31 cellular contexts compared by ENCODE assay signal in genomic region chr17:65865715-65866425, GRCh38.
"Had no signal": no experiment of that assay in that cellular context is flagged by ENCODE, and none has a peak within 500 bp of the region (broad histone marks: within the 10 kb centered on the region; RNA-seq: fewer than 3 reads in every experiment).

No MANE protein-coding gene starts in this region.

- ATAC-seq: activated CD4-positive, alpha-beta T cell treated with anti-CD3 and anti-CD28 coated beads for 36 hours; activated CD8-positive, alpha-beta memory T cell treated with anti-CD3 and anti-CD28 coated beads, Interleukin-2, amount 10 ng/mL, durations not matched to agents 7 days and 5 days; activated CD8-positive, alpha-beta T cell treated with anti-CD3 and anti-CD28 coated beads, Interleukin-2, amount 10 ng/mL, durations not matched to agents 7 days and 5 days; activated naive CD8-positive, alpha-beta T cell treated with anti-CD3 and anti-CD28 coated beads, Interleukin-2, amount 50 U/mL, for 24 hours had no signal

- H3K27ac ChIP-seq: adrenal gland, ascending aorta, breast epithelium, cardiac muscle cell, colonic mucosa, epithelial cell of prostate, esophagus squamous epithelium had no signal

- H3K27me3 Mint-ChIP-seq: activated CD4-positive, alpha-beta memory T cell treated with anti-CD3 and anti-CD28 coated beads for 36 hours; activated CD4-positive, alpha-beta T cell treated with anti-CD3 and anti-CD28 coated beads for 36 hours; activated CD8-positive, alpha-beta memory T cell treated with anti-CD3 and anti-CD28 coated beads, Interleukin-2, amount 10 ng/mL, durations not matched to agents 7 days and 5 days; activated naive CD4-positive, alpha-beta T cell treated with anti-CD3 and anti-CD28 coated beads, Interleukin-2, amount 50 U/mL, for 24 hours; activated naive CD8-positive, alpha-beta T cell treated with anti-CD3 and anti-CD28 coated beads for 36 hours; activated naive CD8-positive, alpha-beta T cell treated with anti-CD3 and anti-CD28 coated beads, Interleukin-2, amount 50 U/mL, for 24 hours; brain had no signal

- H3K4me1 Mint-ChIP-seq: activated CD4-positive, alpha-beta T cell treated with anti-CD3 and anti-CD28 coated beads for 36 hours; activated CD4-positive, alpha-beta T cell treated with anti-CD3 and anti-CD28 coated beads, Interleukin-2, amount 10 ng/mL, durations not matched to agents 24 days and 14 days; activated CD8-positive, alpha-beta memory T cell treated with anti-CD3 and anti-CD28 coated beads, Interleukin-2, amount 10 ng/mL, durations not matched to agents 7 days and 5 days; activated naive CD4-positive, alpha-beta T cell treated with anti-CD3 and anti-CD28 coated beads, Interleukin-2, amount 50 U/mL, for 24 hours; activated naive CD8-positive, alpha-beta T cell treated with anti-CD3 and anti-CD28 coated beads for 36 hours; activated naive CD8-positive, alpha-beta T cell treated with anti-CD3 and anti-CD28 coated beads, Interleukin-2, amount 50 U/mL, for 24 hours; brain had no signal

- H3K9me3 Mint-ChIP-seq: activated CD4-positive, alpha-beta memory T cell treated with anti-CD3 and anti-CD28 coated beads for 36 hours; activated CD4-positive, alpha-beta T cell treated with anti-CD3 and anti-CD28 coated beads, Interleukin-2, amount 10 ng/mL, durations not matched to agents 24 days and 14 days; activated naive CD4-positive, alpha-beta T cell treated with anti-CD3 and anti-CD28 coated beads for 36 hours; activated naive CD4-positive, alpha-beta T cell treated with anti-CD3 and anti-CD28 coated beads, Interleukin-2, amount 50 U/mL, for 24 hours; activated naive CD8-positive, alpha-beta T cell treated with anti-CD3 and anti-CD28 coated beads for 36 hours; activated naive CD8-positive, alpha-beta T cell treated with anti-CD3 and anti-CD28 coated beads, Interleukin-2, amount 50 U/mL, for 24 hours; activated T-helper 1 cell treated with anti-CD3 and anti-CD28 coated beads, Interleukin-12 subunit alpha, Interleukin-12 subunit beta, Interleukin-2, Interleukin-4 antibody, amounts not matched to agents 30 ng/mL and 10 ng/mL and 1 ng/mL, durations not matched to agents 14 hours and 24 hours and 36 hours had no signal

- H3K27ac Mint-ChIP-seq: activated CD4-positive, alpha-beta memory T cell treated with anti-CD3 and anti-CD28 coated beads for 36 hours; activated CD4-positive, alpha-beta T cell treated with anti-CD3 and anti-CD28 coated beads for 36 hours; activated CD4-positive, alpha-beta T cell treated with anti-CD3 and anti-CD28 coated beads, Interleukin-2, amount 10 ng/mL, durations not matched to agents 24 days and 14 days; activated CD8-positive, alpha-beta memory T cell treated with anti-CD3 and anti-CD28 coated beads, Interleukin-2, amount 10 ng/mL, durations not matched to agents 7 days and 5 days; activated CD8-positive, alpha-beta T cell treated with anti-CD3 and anti-CD28 coated beads, Interleukin-2, amount 10 ng/mL, durations not matched to agents 7 days and 5 days; activated naive CD4-positive, alpha-beta T cell treated with anti-CD3 and anti-CD28 coated beads for 36 hours; activated naive CD4-positive, alpha-beta T cell treated with anti-CD3 and anti-CD28 coated beads, Interleukin-2, amount 50 U/mL, for 24 hours; activated naive CD8-positive, alpha-beta T cell treated with anti-CD3 and anti-CD28 coated beads for 36 hours; activated naive CD8-positive, alpha-beta T cell treated with anti-CD3 and anti-CD28 coated beads, Interleukin-2, amount 50 U/mL, for 24 hours; activated T-helper 1 cell treated with anti-CD3 and anti-CD28 coated beads, Interleukin-12 subunit alpha, Interleukin-12 subunit beta, Interleukin-2, Interleukin-4 antibody, amounts not matched to agents 30 ng/mL and 10 ng/mL and 1 ng/mL, durations not matched to agents 14 hours and 24 hours and 36 hours; activated T-helper 2 cell treated with anti-CD3 and anti-CD28 coated beads, Interferon-gamma antibody, Interleukin-2, Interleukin-4, amounts not matched to agents 10 μg/mL and 5 μg/mL and 100 μg/mL, durations not matched to agents 14 hours and 24 hours and 36 hours; brain had no signal

- H3K36me3 ChIP-seq: adrenal gland, ascending aorta, breast epithelium, cardiac muscle cell, colonic mucosa, esophagus squamous epithelium had no signal

- H3K4me3 ChIP-seq: adrenal gland, ascending aorta, breast epithelium, cardiac muscle cell, colonic mucosa, esophagus squamous epithelium had no signal

- H3K4me3 Mint-ChIP-seq: activated CD4-positive, alpha-beta memory T cell treated with anti-CD3 and anti-CD28 coated beads for 36 hours; activated CD4-positive, alpha-beta T cell treated with anti-CD3 and anti-CD28 coated beads for 36 hours; activated CD4-positive, alpha-beta T cell treated with anti-CD3 and anti-CD28 coated beads, Interleukin-2, amount 10 ng/mL, durations not matched to agents 24 days and 14 days; activated CD8-positive, alpha-beta memory T cell treated with anti-CD3 and anti-CD28 coated beads, Interleukin-2, amount 10 ng/mL, durations not matched to agents 7 days and 5 days; activated CD8-positive, alpha-beta T cell treated with anti-CD3 and anti-CD28 coated beads, Interleukin-2, amount 10 ng/mL, durations not matched to agents 7 days and 5 days; activated naive CD4-positive, alpha-beta T cell treated with anti-CD3 and anti-CD28 coated beads for 36 hours; activated naive CD4-positive, alpha-beta T cell treated with anti-CD3 and anti-CD28 coated beads, Interleukin-2, amount 50 U/mL, for 24 hours; activated naive CD8-positive, alpha-beta T cell treated with anti-CD3 and anti-CD28 coated beads for 36 hours; activated naive CD8-positive, alpha-beta T cell treated with anti-CD3 and anti-CD28 coated beads, Interleukin-2, amount 50 U/mL, for 24 hours; activated T-helper 1 cell treated with anti-CD3 and anti-CD28 coated beads, Interleukin-12 subunit alpha, Interleukin-12 subunit beta, Interleukin-2, Interleukin-4 antibody, amounts not matched to agents 30 ng/mL and 10 ng/mL and 1 ng/mL, durations not matched to agents 14 hours and 24 hours and 36 hours; brain had no signal

- H3K36me3 Mint-ChIP-seq: activated CD4-positive, alpha-beta memory T cell treated with anti-CD3 and anti-CD28 coated beads for 36 hours; activated CD8-positive, alpha-beta memory T cell treated with anti-CD3 and anti-CD28 coated beads, Interleukin-2, amount 10 ng/mL, durations not matched to agents 7 days and 5 days; activated naive CD4-positive, alpha-beta T cell treated with anti-CD3 and anti-CD28 coated beads, Interleukin-2, amount 50 U/mL, for 24 hours; activated naive CD8-positive, alpha-beta T cell treated with anti-CD3 and anti-CD28 coated beads for 36 hours had no signal

- DNase-seq: activated CD4-positive, alpha-beta memory T cell treated with anti-CD3 and anti-CD28 coated beads for 36 hours; activated CD4-positive, alpha-beta T cell treated with anti-CD3 and anti-CD28 coated beads for 36 hours; activated CD4-positive, alpha-beta T cell treated with anti-CD3 and anti-CD28 coated beads, Interleukin-2, amount 10 ng/mL, durations not matched to agents 24 days and 14 days; activated CD4-positive, CD25-positive, alpha-beta regulatory T cell; activated CD4-positive, CD25-positive, alpha-beta regulatory T cell treated with anti-CD3 and anti-CD28 coated beads, Interleukin-2, amount 50 U/mL, for 72 hours; activated CD8-positive, alpha-beta memory T cell treated with anti-CD3 and anti-CD28 coated beads, Interleukin-2, amount 10 ng/mL, durations not matched to agents 7 days and 5 days; activated CD8-positive, alpha-beta memory T cell treated with anti-CD3 and anti-CD28 coated beads, Interleukin-2, amount 50 U/mL, for 4 hours; activated CD8-positive, alpha-beta T cell treated with anti-CD3 and anti-CD28 coated beads, Interleukin-2, amount 10 ng/mL, durations not matched to agents 7 days and 5 days; activated effector memory CD4-positive, alpha-beta T cell treated with anti-CD3 and anti-CD28 coated beads, Interleukin-2, amount 50 U/mL, for 16 hours; activated naive CD4-positive, alpha-beta T cell treated with anti-CD3 and anti-CD28 coated beads for 36 hours; activated naive CD8-positive, alpha-beta T cell treated with anti-CD3 and anti-CD28 coated beads for 36 hours; activated naive CD8-positive, alpha-beta T cell treated with anti-CD3 and anti-CD28 coated beads, Interleukin-2, amount 50 U/mL, for 24 hours; activated T-cell treated with anti-CD3 and anti-CD28 coated beads, Interleukin-2, amount 50 U/mL, for 1 hour; activated T-cell treated with anti-CD3 and anti-CD28 coated beads, Interleukin-2, amount 50 U/mL, for 48 hours; adrenal gland; amygdala; central memory CD4-positive, alpha-beta T cell; cerebellar nuclear complex; colonic mucosa; effector CD8-positive, alpha-beta T cell; esophagus squamous epithelium; foreskin melanocyte; T-helper 2 cell had no signal

- H3K27me3 ChIP-seq: adrenal gland, ascending aorta, breast epithelium, cardiac muscle cell, colonic mucosa, esophagus squamous epithelium had no signal

- H3K9me3 ChIP-seq: adrenal gland, ascending aorta, breast epithelium, colonic mucosa, esophagus squamous epithelium had no signal

- H3K4me1 ChIP-seq: adrenal gland, ascending aorta, breast epithelium, colonic mucosa, esophagus squamous epithelium had no signal
